8 cellular contexts compared by ENCODE assay signal in genomic region chr2:204325468-204325867, GRCh38.
DNase-seq lines count a peak whose midpoint lies in the region; ATAC-seq and FAIRE-seq lines count a peak whose summit lies in the region.

No MANE protein-coding gene starts in this region.

- no peaks in the 10 kb centered on the region for H3K36me3 Mint-ChIP-seq in activated CD4-positive, alpha-beta memory T cell treated with anti-CD3 and anti-CD28 coated beads for 36 hours

- peaks cover 4% of the 10 kb centered on the region for H3K27me3 Mint-ChIP-seq in activated CD4-positive, alpha-beta memory T cell treated with anti-CD3 and anti-CD28 coated beads for 36 hours

- CTCF ChIA-PET in activated CD4-positive, alpha-beta memory T cell treated with anti-CD3 and anti-CD28 coated beads for 36 hours (lab: Charles Lee): interaction anchor here (1.3 to 2.2 kb wide), 2 partner anchors 367 to 1350 kb away, joined by 6 to 7 read pairs; no protein-coding TSS in a partner anchor

- peak; percentile 86 for ATAC-seq in GM19463 (IDR thresholded peaks at IDR 0.05; ENCODE audit: unreplicated experiment)

- FAIRE-seq in endometrium (lab: Jason Lieb, UNC): peak; percentile 91

- POLR2A ChIA-PET in activated CD4-positive, alpha-beta memory T cell treated with anti-CD3 and anti-CD28 coated beads for 36 hours (lab: Charles Lee): no interaction called here

- in situ Hi-C loops in Caki2 (cut with HindIII; ENCODE audit: low pct_unique_long_range_greater_than_20kb, low sequenced_read_pairs): no loop called here

- no peak overlapping the region for H3K27ac Mint-ChIP-seq in activated CD4-positive, alpha-beta memory T cell treated with anti-CD3 and anti-CD28 coated beads for 36 hours

- intact Hi-C loops in activated CD4-positive, alpha-beta memory T cell treated with anti-CD3 and anti-CD28 coated beads for 36 hours (cut with micrococcal nuclease): loop anchor here (1.0 to 10.0 kb wide), 5 partner anchors 65 to 1560 kb away; no protein-coding TSS in a partner anchor

- no peaks in the 10 kb centered on the region for H3K4me1 Mint-ChIP-seq in activated CD4-positive, alpha-beta memory T cell treated with anti-CD3 and anti-CD28 coated beads for 36 hours (ENCODE audit: low read depth)

- DNase-seq in Caki2 (ENCODE audit: low read depth) (peak; percentile 82), HK-2 (ENCODE audit: unreplicated experiment) (peak; percentile 65), NCI-H748 (lab: John Stamatoyannopoulos, UW; ENCODE audit: unreplicated experiment) (peak; percentile 89), middle frontal gyrus (ENCODE audit: extremely low spot score, low spot score) (peak; percentile 50)
- peak; percentile 63 for DNase-seq in activated CD4-positive, alpha-beta memory T cell treated with anti-CD3 and anti-CD28 coated beads for 36 hours
- DNase-seq in stimulated activated naive CD4-positive, alpha-beta T cell (lab: John Stamatoyannopoulos, UW): peak; percentile 6 to 84 (median 50)

- H3K4me3 Mint-ChIP-seq in activated CD4-positive, alpha-beta memory T cell treated with anti-CD3 and anti-CD28 coated beads for 36 hours: no peak overlapping the region

- no peaks in the 10 kb centered on the region for H3K9me3 Mint-ChIP-seq in activated CD4-positive, alpha-beta memory T cell treated with anti-CD3 and anti-CD28 coated beads for 36 hours

Comparison
In these comparisons a context has a peak if more than half of its experiments do, and no peak if none do; other contexts are left out.
1. Peak in every context shown above with its lines: DNase-seq and ATAC-seq.